Comparison of ENCODE assay signal across 23 cellular contexts in genomic region chr2:30331038-30331437, GRCh38.
"Had no signal": no experiment of that assay in that cellular context is flagged by ENCODE, and none has a peak within 500 bp of the region (broad histone marks: within the 10 kb centered on the region; RNA-seq: fewer than 3 reads in every experiment).

No MANE protein-coding gene starts in this region.

- H3K36me3 Mint-ChIP-seq: naive B cell had no signal

- H3K9me3 ChIP-seq: body of pancreas, lower lobe of right lung, thoracic aorta, upper lobe of right lung had no signal

- DNase-seq: activated CD4-positive, alpha-beta T cell treated with anti-CD3 and anti-CD28 coated beads, Interleukin-2, amount 50 U/mL, for 1 hour; activated CD8-positive, alpha-beta memory T cell treated with anti-CD3 and anti-CD28 coated beads for 24 hours; activated CD8-positive, alpha-beta memory T cell treated with anti-CD3 and anti-CD28 coated beads, Interleukin-2, amount 50 U/mL, for 4 hours; activated naive CD4-positive, alpha-beta T cell treated with Interleukin-2 at 50 U/mL for 16 hours; activated T-cell treated with anti-CD3 and anti-CD28 coated beads, Interleukin-2, amount 50 U/mL, for 24 hours; amygdala; body of pancreas; effector CD4-positive, alpha-beta T cell; foreskin keratinocyte; lower lobe of right lung; mesendoderm; naive B cell; retina; stimulated activated CD4-positive, alpha-beta T cell treated with anti-CD3 and anti-CD28 coated beads, Interleukin-4, amount 100 ng/mL, for 1 hour; stimulated activated naive CD4-positive, alpha-beta T cell treated with Interleukin-2 at 50 U/mL for 16 hours; upper lobe of right lung had no signal

- H3K4me1 ChIP-seq: body of pancreas, foreskin keratinocyte had no signal

- H3K27me3 ChIP-seq: body of pancreas, foreskin keratinocyte, upper lobe of right lung had no signal

- FAIRE-seq: endometrium had no signal

- H3K4me3 Mint-ChIP-seq: activated T-cell treated with anti-CD3 and anti-CD28 coated beads, Interleukin-2, amount 50 U/mL, for 24 hours; dendritic cell treated with granulocyte-macrophage colony-stimulating factor and Interleukin-4, amounts not matched to agents 40 ng/mL and 50 ng/mL, for 4 days had no signal

- ATAC-seq: activated CD4-positive, CD25-positive, alpha-beta regulatory T cell treated with anti-CD3 and anti-CD28 coated beads, Interleukin-2, amount 50 U/mL, for 24 hours; body of pancreas; foreskin keratinocyte; left lobe of liver; lower lobe of right lung; upper lobe of right lung had no signal

- H3K27ac Mint-ChIP-seq: activated T-cell treated with anti-CD3 and anti-CD28 coated beads, Interleukin-2, amount 50 U/mL, for 24 hours; dendritic cell treated with granulocyte-macrophage colony-stimulating factor and Interleukin-4, amounts not matched to agents 40 ng/mL and 50 ng/mL, for 4 days; progenitor cell of endocrine pancreas had no signal

- H3K27me3 Mint-ChIP-seq: activated T-cell treated with anti-CD3 and anti-CD28 coated beads, Interleukin-2, amount 50 U/mL, for 24 hours; naive B cell had no signal

- H3K36me3 ChIP-seq: lower lobe of right lung, thoracic aorta, upper lobe of right lung had no signal

- H3K4me3 ChIP-seq: body of pancreas, lower lobe of right lung, thoracic aorta, upper lobe of right lung had no signal

- H3K27ac ChIP-seq: body of pancreas, foreskin keratinocyte, lower lobe of right lung, thoracic aorta, upper lobe of right lung, VCaP had no signal
